Comparison of ENCODE assay signal across 7 cellular contexts in the genomic region with DNA sequence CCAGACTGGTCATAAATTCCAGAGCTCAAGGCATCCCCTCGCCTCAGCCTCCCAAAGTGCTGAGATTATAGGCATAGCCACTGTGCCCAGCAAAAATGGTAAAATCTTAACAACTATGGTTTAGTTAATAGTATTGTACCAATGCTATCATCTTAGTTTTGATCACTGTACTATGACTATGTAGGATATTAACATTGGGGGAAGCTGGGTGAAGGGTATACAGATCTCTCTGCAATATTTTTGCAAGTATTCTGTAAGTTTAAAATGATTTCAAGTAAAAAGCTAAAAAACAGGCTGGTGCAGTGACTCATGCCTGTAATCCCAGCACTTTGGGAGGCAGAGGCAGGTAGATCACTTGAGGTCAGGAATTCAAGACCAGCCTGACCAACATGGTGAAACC.
"Had no signal": no experiment of that assay in that cellular context is flagged by ENCODE, and none has a peak within 500 bp of the region (broad histone marks: within the 10 kb centered on the region; RNA-seq: fewer than 3 reads in every experiment).

No MANE protein-coding gene starts in this region.

- H3K9me3 Mint-ChIP-seq: IgD-negative memory B cell had no signal

- DNase-seq: IMR-90, KBM-7, KG1 had no signal

- H3K27ac ChIP-seq: HL-60 had no signal

- ATAC-seq: HepG2, K562 had no signal

- H3K27ac Mint-ChIP-seq: IgD-negative memory B cell had no signal

- H3K4me3 Mint-ChIP-seq: IgD-negative memory B cell had no signal

- H3K27me3 Mint-ChIP-seq: IgD-negative memory B cell had no signal

- H3K4me3 ChIP-seq: K562 had no signal
